Comparison of ENCODE assay signal across 26 cellular contexts in genomic region chr7:20053334-20054104, GRCh38.
"Had no signal": no experiment of that assay in that cellular context is flagged by ENCODE, and none has a peak within 500 bp of the region (broad histone marks: within the 10 kb centered on the region; RNA-seq: fewer than 3 reads in every experiment).

No MANE protein-coding gene starts in this region.

- H3K9me3 ChIP-seq: gastroesophageal sphincter, lower lobe of right lung, stomach, thyroid gland, upper lobe of right lung had no signal

- H3K9me3 Mint-ChIP-seq: activated CD4-positive, alpha-beta T cell treated with anti-CD3 and anti-CD28 coated beads, Interleukin-2, amount 10 ng/mL, durations not matched to agents 7 days and 5 days; activated naive CD4-positive, alpha-beta T cell treated with anti-CD3 and anti-CD28 coated beads, Interleukin-2, amount 50 U/mL, for 24 hours; stimulated activated naive B cell treated with anti-CD40 and anti-IgM and Interleukin-4, amounts not matched to agents 10 μg/mL and 1 μg/mL and 100 μg/mL, for 72 hours had no signal

- DNase-seq: activated CD4-positive, alpha-beta memory T cell treated with anti-CD3 and anti-CD28 coated beads, Interleukin-2, amount 10 ng/mL, durations not matched to agents 7 days and 5 days; activated CD4-positive, alpha-beta T cell treated with anti-CD3 and anti-CD28 coated beads for 1 hour; activated CD4-positive, alpha-beta T cell treated with anti-CD3 and anti-CD28 coated beads, Interleukin-2, amount 10 ng/mL, durations not matched to agents 7 days and 5 days; activated CD8-positive, alpha-beta memory T cell treated with anti-CD3 and anti-CD28 coated beads, Interleukin-2, amount 50 U/mL, for 48 hours; activated gamma-delta T cell treated with Interleukin-2 at 50 U/mL for 16 hours; activated T-cell treated with anti-CD3 and anti-CD28 coated beads, Interleukin-2, amount 50 U/mL, for 24 hours; effector CD8-positive, alpha-beta T cell; head of caudate nucleus; hypothalamus; kidney glomerular epithelial cell; left lung; lower lobe of right lung; mesenchymal stem cell; natural killer cell; stimulated activated CD4-positive, alpha-beta T cell treated with anti-CD3 and anti-CD28 coated beads, Interleukin-15, amount 100 ng/mL, for 24 hours; stimulated activated CD4-positive, alpha-beta T cell treated with anti-CD3 and anti-CD28 coated beads, Interleukin-2, amount 100 ng/mL, for 24 hours; stimulated activated naive B cell treated with anti-CD40 and anti-IgM and Interleukin-4, amounts not matched to agents 10 μg/mL and 1 μg/mL and 100 μg/mL, for 72 hours; stomach; T-helper 17 cell; T1000; thyroid gland; upper lobe of right lung had no signal

- H3K36me3 ChIP-seq: gastroesophageal sphincter, left lung, lower lobe of right lung, right atrium auricular region, stomach, thyroid gland, upper lobe of right lung had no signal

- H3K27me3 Mint-ChIP-seq: activated CD4-positive, alpha-beta memory T cell treated with anti-CD3 and anti-CD28 coated beads, Interleukin-2, amount 10 ng/mL, durations not matched to agents 7 days and 5 days; activated CD4-positive, alpha-beta T cell treated with anti-CD3 and anti-CD28 coated beads, Interleukin-2, amount 10 ng/mL, durations not matched to agents 7 days and 5 days; activated naive CD4-positive, alpha-beta T cell treated with anti-CD3 and anti-CD28 coated beads, Interleukin-2, amount 50 U/mL, for 24 hours; activated T-cell treated with anti-CD3 and anti-CD28 coated beads, Interleukin-2, amount 50 U/mL, for 24 hours; central memory CD8-positive, alpha-beta T cell; stimulated activated naive B cell treated with anti-CD40 and anti-IgM and Interleukin-4, amounts not matched to agents 10 μg/mL and 1 μg/mL and 100 μg/mL, for 72 hours; T-helper 17 cell had no signal

- H3K4me3 ChIP-seq: gastroesophageal sphincter, left lung, lower lobe of right lung, right atrium auricular region, stomach, thyroid gland, upper lobe of right lung had no signal

- H3K4me3 Mint-ChIP-seq: activated CD4-positive, alpha-beta memory T cell treated with anti-CD3 and anti-CD28 coated beads, Interleukin-2, amount 10 ng/mL, durations not matched to agents 7 days and 5 days; activated CD4-positive, alpha-beta T cell treated with anti-CD3 and anti-CD28 coated beads, Interleukin-2, amount 10 ng/mL, durations not matched to agents 7 days and 5 days; activated naive CD4-positive, alpha-beta T cell treated with anti-CD3 and anti-CD28 coated beads, Interleukin-2, amount 50 U/mL, for 24 hours; activated T-cell treated with anti-CD3 and anti-CD28 coated beads, Interleukin-2, amount 50 U/mL, for 24 hours; central memory CD8-positive, alpha-beta T cell; natural killer cell; stimulated activated naive B cell treated with anti-CD40 and anti-IgM and Interleukin-4, amounts not matched to agents 10 μg/mL and 1 μg/mL and 100 μg/mL, for 72 hours; T-helper 17 cell had no signal

- H3K36me3 Mint-ChIP-seq: activated naive CD4-positive, alpha-beta T cell treated with anti-CD3 and anti-CD28 coated beads, Interleukin-2, amount 50 U/mL, for 24 hours; natural killer cell; stimulated activated naive B cell treated with anti-CD40 and anti-IgM and Interleukin-4, amounts not matched to agents 10 μg/mL and 1 μg/mL and 100 μg/mL, for 72 hours had no signal

- H3K4me1 ChIP-seq: gastroesophageal sphincter, left lung, lower lobe of right lung, right atrium auricular region, stomach, thyroid gland, upper lobe of right lung had no signal

- H3K4me1 Mint-ChIP-seq: activated CD4-positive, alpha-beta memory T cell treated with anti-CD3 and anti-CD28 coated beads, Interleukin-2, amount 10 ng/mL, durations not matched to agents 7 days and 5 days; activated CD4-positive, alpha-beta T cell treated with anti-CD3 and anti-CD28 coated beads, Interleukin-2, amount 10 ng/mL, durations not matched to agents 7 days and 5 days; activated naive CD4-positive, alpha-beta T cell treated with anti-CD3 and anti-CD28 coated beads, Interleukin-2, amount 50 U/mL, for 24 hours; central memory CD8-positive, alpha-beta T cell; natural killer cell; T-helper 17 cell had no signal

- ATAC-seq: gastroesophageal sphincter; left lung; lower lobe of right lung; natural killer cell; stimulated activated naive B cell treated with anti-CD40 and anti-IgM and Interleukin-4, amounts not matched to agents 10 μg/mL and 1 μg/mL and 100 μg/mL, for 72 hours; T-helper 17 cell; upper lobe of right lung had no signal

- H3K27me3 ChIP-seq: gastroesophageal sphincter, left lung, right atrium auricular region, stomach, thyroid gland, upper lobe of right lung had no signal

- H3K27ac ChIP-seq: gastroesophageal sphincter, left lung, lower lobe of right lung, right atrium auricular region, stomach, thyroid gland, upper lobe of right lung had no signal

- H3K27ac Mint-ChIP-seq: activated CD4-positive, alpha-beta memory T cell treated with anti-CD3 and anti-CD28 coated beads, Interleukin-2, amount 10 ng/mL, durations not matched to agents 7 days and 5 days; activated CD4-positive, alpha-beta T cell treated with anti-CD3 and anti-CD28 coated beads, Interleukin-2, amount 10 ng/mL, durations not matched to agents 7 days and 5 days; activated naive CD4-positive, alpha-beta T cell treated with anti-CD3 and anti-CD28 coated beads, Interleukin-2, amount 50 U/mL, for 24 hours; activated T-cell treated with anti-CD3 and anti-CD28 coated beads, Interleukin-2, amount 50 U/mL, for 24 hours; natural killer cell; stimulated activated naive B cell treated with anti-CD40 and anti-IgM and Interleukin-4, amounts not matched to agents 10 μg/mL and 1 μg/mL and 100 μg/mL, for 72 hours; T-helper 17 cell had no signal
